ENCODE assay signal across 8 cellular contexts in the genomic region with DNA sequence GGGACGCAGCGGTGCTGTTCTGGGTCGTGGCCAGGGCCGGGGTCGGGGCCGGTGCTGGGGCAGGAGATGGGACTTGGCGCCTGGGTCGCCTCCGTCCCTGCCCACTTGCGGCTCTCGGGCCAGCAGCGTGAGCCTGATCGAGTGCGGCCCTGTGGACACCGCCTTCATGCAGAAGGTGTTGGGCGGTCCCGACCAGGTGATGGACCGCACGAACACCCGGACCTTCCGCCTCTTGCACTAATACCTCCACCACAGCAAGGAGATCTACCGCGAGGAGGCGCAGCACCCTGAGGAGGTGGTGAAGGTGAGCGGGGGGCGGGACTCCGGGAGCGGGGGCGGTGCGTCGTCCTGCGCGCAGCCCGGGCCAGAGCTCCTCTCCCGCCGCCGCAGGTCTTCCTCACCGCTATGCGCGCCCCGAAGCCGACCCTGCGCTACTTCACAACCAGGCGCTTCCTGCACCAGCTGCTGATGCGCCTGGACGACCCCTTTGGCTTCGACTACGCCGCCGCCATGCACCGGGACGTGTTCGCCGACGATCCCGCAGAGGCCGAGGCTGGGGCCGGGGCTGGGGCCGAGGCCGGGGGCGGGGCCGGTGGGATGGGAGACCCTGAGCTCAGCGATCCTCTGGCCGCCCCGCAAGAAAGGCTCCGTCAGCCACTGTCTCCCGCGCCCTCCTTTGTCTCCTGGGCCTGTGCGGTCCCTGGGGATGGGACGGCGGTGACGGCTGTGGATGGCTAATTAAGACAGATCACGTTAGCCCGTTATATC. TPM values are rescaled to one million over a fixed set of nuclear protein-coding genes. Genes with fewer than 3 reads are reported as not detected.
DNase-seq lines count a peak whose midpoint lies in the region; ATAC-seq and TF ChIP-seq lines count a peak whose summit lies in the region.

No MANE protein-coding gene starts in this region.

- DNase-seq in D341Med (ENCODE audit: low spot score) (peak; percentile 95), HFFc6 (no peak), NCI-H748 (lab: John Stamatoyannopoulos, UW; ENCODE audit: unreplicated experiment) (peak; percentile 86), left ventricle myocardium superior (peak; percentile 78)
- DNase-seq in activated effector memory CD4-positive, alpha-beta T cell treated with Interleukin-2 at 50 U/mL for 16 hours = peak; percentile 68
- peak; percentile 59 to 80 (median 75) for DNase-seq in stimulated activated CD4-positive, alpha-beta T cell treated with anti-CD3 and anti-CD28 coated beads, Interleukin-12 subunit alpha, Interleukin-12 subunit beta, amount 100 ng/mL, for 48 hours (ENCODE audit: low read depth in 2 of 3, low spot score in 1 of 3)

- peaks cover 5% of the 10 kb centered on the region for H3K27me3 Mint-ChIP-seq in HFFc6 (ENCODE audit: insufficient read depth)

- peak; percentile 67 for TF ChIP-seq CTCF in HFFc6 (IDR thresholded peaks at IDR 0.05)

- H3K4me3 Mint-ChIP-seq in HFFc6 = peak overlapping the region; percentile 28; the same call in 1 of the 2 replicates

- H3K27ac Mint-ChIP-seq in HFFc6 = no peak overlapping the region

- intact Hi-C loops in left ventricle myocardium superior (cut with micrococcal nuclease) = no loop called here

- H3K4me1 Mint-ChIP-seq in HFFc6 (ENCODE audit: low read depth) = peaks cover 9% of the 10 kb centered on the region; the same call in 1 of the 2 replicates

- ATAC-seq in left ventricle myocardium superior (peak; percentile 68), HG03460 (IDR thresholded peaks at IDR 0.05; ENCODE audit: unreplicated experiment) (no peak), GM21825 (IDR thresholded peaks at IDR 0.05; ENCODE audit: unreplicated experiment) (no peak)

- H3K9me3 Mint-ChIP-seq in HFFc6 = no peaks in the 10 kb centered on the region

- 0 out of 2 replicates have a peak, but pooled peaks cover 4% of the 10 kb centered on the region for H3K36me3 Mint-ChIP-seq in HFFc6 (ENCODE audit: low read depth)

RNA-seq across cellular contexts. Expression of a gene that starts 4.5 kb away (rescaled TPM):
- total RNA-seq in HFFc6 (2021; fragmentation: NEBNext Ultra II Directional; extraction: Animal tissue kit (Norgen Biotek cat#: 25700)) = 1 to 10 TPM in 4 of 6 experiments, under 1 TPM in 2; 0.66 to 1.5 (median 1.1) TPM
- total RNA-seq in left ventricle myocardium superior = 1.4 TPM

RNA-seq across cellular contexts. Expression of a gene that starts 12.2 kb away (rescaled TPM):
- total RNA-seq in HFFc6 (2021; fragmentation: NEBNext Ultra II Directional; extraction: Animal tissue kit (Norgen Biotek cat#: 25700)) = 10 to 100 TPM; 38.7 to 43.1 (median 39.9) TPM
- total RNA-seq in left ventricle myocardium superior = 8.3 TPM

RNA-seq across cellular contexts. Expression of a gene that starts 13.7 kb away (rescaled TPM):
- 10 to 100 TPM; 64.6 to 77.6 (median 71.1) TPM for total RNA-seq in HFFc6 (2021; fragmentation: NEBNext Ultra II Directional; extraction: Animal tissue kit (Norgen Biotek cat#: 25700))
- 45.2 TPM for total RNA-seq in left ventricle myocardium superior

RNA-seq across cellular contexts. Expression of a gene that starts 18.6 kb away (rescaled TPM):
- 10 to 100 TPM; 40.7 to 48.3 (median 47.0) TPM for total RNA-seq in HFFc6 (2021; fragmentation: NEBNext Ultra II Directional; extraction: Animal tissue kit (Norgen Biotek cat#: 25700))
- total RNA-seq in left ventricle myocardium superior = 72.3 TPM

RNA-seq across cellular contexts. Expression of a gene that starts 29.3 kb away (rescaled TPM):
- total RNA-seq in HFFc6 (2021; fragmentation: NEBNext Ultra II Directional; extraction: Animal tissue kit (Norgen Biotek cat#: 25700)) = 10 to 100 TPM in 5 of 6 experiments, 1 to 10 TPM in 1; 7.3 to 18.2 (median 16.0) TPM
- total RNA-seq in left ventricle myocardium superior = 3.1 TPM
